ENCODE assay signal across 20 cellular contexts in genomic region chr20:24873015-24873620, GRCh38.
DNase-seq lines count a peak whose midpoint lies in the region; ATAC-seq and TF ChIP-seq lines count a peak whose summit lies in the region.
"Had no signal": no experiment of that assay in that cellular context is flagged by ENCODE, and none has a peak within 500 bp of the region (broad histone marks: within the 10 kb centered on the region; RNA-seq: fewer than 3 reads in every experiment).

No MANE protein-coding gene starts in this region.

- peaks cover 36 to 42% of the 10 kb centered on the region in 2 donors for H3K27me3 Mint-ChIP-seq in stimulated activated naive B cell treated with anti-CD40 and anti-IgM and Interleukin-4, amounts not matched to agents 10 μg/mL and 1 μg/mL and 100 μg/mL, for 72 hours
- H3K27me3 Mint-ChIP-seq: progenitor cell of endocrine pancreas had no signal

- TF ChIP-seq POLR2A in erythroblast (IDR thresholded peaks at IDR 0.05; ENCODE audit: low read length), result no peak

- H3K27ac Mint-ChIP-seq in stimulated activated naive B cell treated with anti-CD40 and anti-IgM and Interleukin-4, amounts not matched to agents 10 μg/mL and 1 μg/mL and 100 μg/mL, for 72 hours, result no peak overlapping the region
- H3K27ac Mint-ChIP-seq: H9; progenitor cell of endocrine pancreas; T-helper 1 cell treated with Interleukin-12 subunit alpha and Interleukin-12 subunit beta and Interleukin-4 antibody, amounts not matched to agents 30 μg/mL and 1 μg/mL, for 36 hours had no signal

- ATAC-seq in GM21723 (IDR thresholded peaks at IDR 0.05; ENCODE audit: unreplicated experiment), result peak; percentile 38
- ATAC-seq in stimulated activated naive B cell treated with anti-CD40 and anti-IgM and Interleukin-4, amounts not matched to agents 10 μg/mL and 1 μg/mL and 100 μg/mL, for 72 hours (replicated peaks), result peak; percentile 17 to 33

- H3K36me3 Mint-ChIP-seq in stimulated activated naive B cell treated with anti-CD40 and anti-IgM and Interleukin-4, amounts not matched to agents 10 μg/mL and 1 μg/mL and 100 μg/mL, for 72 hours, result no peaks in the 10 kb centered on the region

- H3K4me1 Mint-ChIP-seq in stimulated activated naive B cell treated with anti-CD40 and anti-IgM and Interleukin-4, amounts not matched to agents 10 μg/mL and 1 μg/mL and 100 μg/mL, for 72 hours, result peaks cover 16 to 18% of the 10 kb centered on the region in 2 donors

- H3K4me3 Mint-ChIP-seq in stimulated activated naive B cell treated with anti-CD40 and anti-IgM and Interleukin-4, amounts not matched to agents 10 μg/mL and 1 μg/mL and 100 μg/mL, for 72 hours, result peak overlapping the region in 1 of 2 donors; percentile 43
- H3K4me3 Mint-ChIP-seq: H9; nephron; T-helper 1 cell treated with Interleukin-12 subunit alpha and Interleukin-12 subunit beta and Interleukin-4 antibody, amounts not matched to agents 30 μg/mL and 1 μg/mL, for 36 hours had no signal

- H3K9me3 Mint-ChIP-seq in stimulated activated naive B cell treated with anti-CD40 and anti-IgM and Interleukin-4, amounts not matched to agents 10 μg/mL and 1 μg/mL and 100 μg/mL, for 72 hours, result no peaks in the 10 kb centered on the region
- H3K9me3 Mint-ChIP-seq: nephron; T-helper 1 cell treated with Interleukin-12 subunit alpha and Interleukin-12 subunit beta and Interleukin-4 antibody, amounts not matched to agents 30 μg/mL and 1 μg/mL, for 36 hours had no signal

- peak; percentile 51 for DNase-seq in NCI-H2171 treated with DMSO at 0.1 percent for 48 hours (lab: John Stamatoyannopoulos, UW)
- DNase-seq in NCI-H2171 (lab: John Stamatoyannopoulos, UW), result no peak
- peak; percentile 63 for DNase-seq in SK-N-DZ (ENCODE audit: low spot score)
- DNase-seq in stimulated activated naive B cell treated with anti-CD40 and anti-IgM and Interleukin-4, amounts not matched to agents 10 μg/mL and 1 μg/mL and 100 μg/mL, for 72 hours, result no peak
- no peak for DNase-seq in NCI-H1092 treated with DMSO at 0.1 percent for 48 hours (lab: John Stamatoyannopoulos, UW)
- DNase-seq in erythroblast (lab: John Stamatoyannopoulos, UW), result no peak
- DNase-seq in KG1 (lab: John Stamatoyannopoulos, UW), result no peak
- DNase-seq: activated CD4-positive, alpha-beta T cell treated with anti-CD3 and anti-CD28 coated beads, Interleukin-2, amount 50 U/mL, for 48 hours; activated naive CD4-positive, alpha-beta T cell treated with Interleukin-2 at 50 U/mL for 16 hours; H9; KBM-7; mesendoderm; NCI-H2029; SIG-M5; stimulated activated CD4-positive, alpha-beta T cell treated with anti-CD3 and anti-CD28 coated beads, Interleukin-4, amount 100 ng/mL, for 4 hours; uterus had no signal

Comparison
In these comparisons a context has a peak if more than half of its experiments do, and no peak if none do; other contexts are left out.
1. DNase-seq: peak in NCI-H2171 treated with DMSO at 0.1 percent for 48 hours (single experiment) and SK-N-DZ (single experiment); none in NCI-H2171 (single experiment), stimulated activated naive B cell treated with anti-CD40 and anti-IgM and Interleukin-4, amounts not matched to agents 10 μg/mL and 1 μg/mL and 100 μg/mL, for 72 hours (single experiment), NCI-H1092 treated with DMSO at 0.1 percent for 48 hours (single experiment), erythroblast (0 of 2) and KG1 (single experiment).